ENCODE assay signal across 8 cellular contexts in the genomic region with DNA sequence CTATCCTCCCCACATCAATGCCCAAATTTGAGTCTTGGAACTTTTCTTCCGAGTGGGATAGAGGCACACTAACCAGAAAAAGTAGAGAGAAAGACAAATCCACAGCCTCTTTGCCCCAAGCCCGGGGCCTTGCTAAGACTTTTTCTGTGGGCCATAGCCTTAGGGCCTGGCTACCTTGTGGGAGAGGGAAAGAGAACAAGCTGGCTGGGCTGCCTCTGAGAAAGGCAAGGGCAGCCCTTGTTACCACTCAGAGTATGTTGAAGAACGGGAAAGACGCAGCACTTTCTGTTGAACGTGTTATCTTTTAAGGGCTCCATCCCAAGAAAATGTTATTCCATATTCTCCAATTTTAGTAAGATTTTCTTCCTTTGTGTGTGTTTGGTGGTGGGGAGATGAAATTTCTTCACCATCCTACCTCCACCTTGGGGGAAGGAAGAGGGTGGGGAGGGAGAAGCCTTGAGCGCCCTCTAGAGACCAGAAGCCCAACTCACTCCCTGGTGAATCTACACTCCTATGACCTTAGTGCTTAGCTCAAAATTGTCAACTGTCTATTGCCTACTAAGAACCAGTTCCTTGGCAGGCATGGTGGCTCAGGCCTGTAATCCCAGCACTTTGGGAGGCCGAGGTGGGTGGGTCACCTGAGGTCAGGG. TPM values are rescaled to one million over a fixed set of nuclear protein-coding genes. Genes with fewer than 3 reads are reported as not detected.
DNase-seq lines count a peak whose midpoint lies in the region; ATAC-seq, FAIRE-seq and TF ChIP-seq lines count a peak whose summit lies in the region.

No MANE protein-coding gene starts in this region.

- H3K4me1 Mint-ChIP-seq in naive thymus-derived CD4-positive, alpha-beta T cell = peaks cover 19 to 51% (median 41%) of the 10 kb centered on the region in 7 donors

- peaks cover 0 to 24% (median 6%) of the 10 kb centered on the region in 5 donors for H3K36me3 Mint-ChIP-seq in naive thymus-derived CD4-positive, alpha-beta T cell

- H3K9me3 ChIP-seq in BE2C = no peaks in the 10 kb centered on the region
- no peaks in the 10 kb centered on the region for H3K9me3 ChIP-seq in naive thymus-derived CD4-positive, alpha-beta T cell (ENCODE audit: control insufficient read depth in 2 of 3, low read length in 3 of 3)

- H3K27ac ChIP-seq in naive thymus-derived CD4-positive, alpha-beta T cell (ENCODE audit: low read depth, low read length) = no peak overlapping the region

- H3K9me3 Mint-ChIP-seq in naive thymus-derived CD4-positive, alpha-beta T cell = no peaks in the 10 kb centered on the region

- peaks cover 22% of the 10 kb centered on the region for H3K36me3 ChIP-seq in BE2C
- H3K36me3 ChIP-seq in naive thymus-derived CD4-positive, alpha-beta T cell (ENCODE audit: control insufficient read depth in 2 of 3, insufficient read depth in 3 of 3, low read length in 3 of 3) = peaks cover 0 to 14% (median 0%) of the 10 kb centered on the region in 3 experiments

- POLR2A ChIA-PET in naive thymus-derived CD4-positive, alpha-beta T cell (lab: Charles Lee) = interaction anchor here (0.6 to 1.0 kb wide), 2 partner anchors 15 to 21 kb away, joined by 3 read pairs; no protein-coding TSS in a partner anchor

- no peak for FAIRE-seq in GM19239 (lab: Jason Lieb, UNC)

- H3K4me3 ChIP-seq in BE2C (ENCODE audit: low read depth, low read length) = no peak overlapping the region
- no peak overlapping the region for H3K4me3 ChIP-seq in astrocyte of the spinal cord (ENCODE audit: low read depth, low read length)
- H3K4me3 ChIP-seq in naive thymus-derived CD4-positive, alpha-beta T cell (ENCODE audit: low read length) = no peak overlapping the region

- ATAC-seq in naive thymus-derived CD4-positive, alpha-beta T cell = no peak
- no peak for ATAC-seq in HG02981 (IDR thresholded peaks at IDR 0.05; ENCODE audit: unreplicated experiment)

- peak overlapping the region in 4 of 9 donors; percentile 15 to 59 (median 39) for H3K27ac Mint-ChIP-seq in naive thymus-derived CD4-positive, alpha-beta T cell

- intact Hi-C loops in naive thymus-derived CD4-positive, alpha-beta T cell (cut with micrococcal nuclease) = loop anchor here in 1 of 2 donors (2.0 kb wide), 1 partner anchor 239 kb away; no protein-coding TSS in a partner anchor

- H3K4me1 ChIP-seq in BE2C = 0 out of 2 replicates have a peak, but pooled peaks cover 4% of the 10 kb centered on the region
- H3K4me1 ChIP-seq in naive thymus-derived CD4-positive, alpha-beta T cell (ENCODE audit: control insufficient read depth in 2 of 2, insufficient read depth in 2 of 2, low read length in 2 of 2) = peaks cover 10 to 14% of the 10 kb centered on the region in 2 donors

- no peaks in the 10 kb centered on the region for H3K27me3 ChIP-seq in BE2C
- no peaks in the 10 kb centered on the region for H3K27me3 ChIP-seq in naive thymus-derived CD4-positive, alpha-beta T cell (ENCODE audit: control insufficient read depth in 2 of 2, insufficient read depth in 2 of 2, low read length in 2 of 2)

- peak overlapping the region in 1 of 10 donors; percentile 5 for H3K4me3 Mint-ChIP-seq in naive thymus-derived CD4-positive, alpha-beta T cell

- peak; percentile 74 for TF ChIP-seq CTCF in BE2C (IDR thresholded peaks at IDR 0.05; ENCODE audit: low read depth, low read length)
- TF ChIP-seq CTCF in GM20000 (IDR thresholded peaks at IDR 0.05; ENCODE audit: extremely low read depth, missing control alignments) = peak; percentile 41
- TF ChIP-seq CTCF in astrocyte of the spinal cord (IDR thresholded peaks at IDR 0.05; ENCODE audit: low read depth, low read length) = peak; percentile 68

- in situ Hi-C loops in astrocyte of the spinal cord (cut with HindIII; ENCODE audit: low sequenced_read_pairs) = no loop called here

- DNase-seq in BE2C (peak; percentile 33), GM20000 (ENCODE audit: low spot score) (peak; percentile 54), RKO (ENCODE audit: low spot score) (peak; percentile 41), astrocyte of the spinal cord (ENCODE audit: low read depth, low spot score) (peak; percentile 23), DMS114 treated with DMSO at 0.1 percent for 48 hours (lab: John Stamatoyannopoulos, UW; ENCODE audit: unreplicated experiment) (no peak), GM19239 (ENCODE audit: insufficient read length, low spot score) (no peak)
- DNase-seq in naive thymus-derived CD4-positive, alpha-beta T cell = peak in 6 of 9 donors; percentile 16 to 35 (median 26)

- CTCF ChIA-PET in naive thymus-derived CD4-positive, alpha-beta T cell (lab: Charles Lee) = interaction anchor here (0.9 kb wide), 1 partner anchor 20 kb away, joined by 3 read pairs; no protein-coding TSS in a partner anchor

- H3K27me3 Mint-ChIP-seq in naive thymus-derived CD4-positive, alpha-beta T cell = no peaks in the 10 kb centered on the region

RNA-seq across cellular contexts. Expression of a gene that starts 3.9 kb away (rescaled TPM):
- 19.9 TPM for polyA plus RNA-seq in BE2C (2012; ENCODE audit: insufficient read depth, insufficient read length, low read depth)
- total RNA-seq in naive thymus-derived CD4-positive, alpha-beta T cell = 10 to 100 TPM; 25.8 to 49.3 (median 35.3) TPM
- 10 to 100 TPM; 24.7 to 37.7 TPM for polyA plus RNA-seq in naive thymus-derived CD4-positive, alpha-beta T cell

Comparison
In these comparisons a context has a peak if more than half of its experiments do, and no peak if none do; other contexts are left out.
1. DNase-seq: peak in BE2C (single experiment), GM20000 (single experiment), RKO (single experiment), astrocyte of the spinal cord (single experiment) and naive thymus-derived CD4-positive, alpha-beta T cell (6 of 9); none in DMS114 treated with DMSO at 0.1 percent for 48 hours (single experiment) and GM19239 (single experiment).
2. Peak in every context shown above with its lines, with median percentiles within 50 percentile points of each other: CTCF ChIP-seq.